Comparison of ENCODE assay signal across 9 cellular contexts in genomic region chr20:41011551-41012067, GRCh38. TPM values are rescaled to one million over a fixed set of nuclear protein-coding genes. Genes with fewer than 3 reads are reported as not detected.
DNase-seq lines count a peak whose midpoint lies in the region; ATAC-seq and TF ChIP-seq lines count a peak whose summit lies in the region.
"Had no signal": no experiment of that assay in that cellular context is flagged by ENCODE, and none has a peak within 500 bp of the region (broad histone marks: within the 10 kb centered on the region; RNA-seq: fewer than 3 reads in every experiment).

No MANE protein-coding gene starts in this region.

- peak overlapping the region; percentile 58 for H4K91ac ChIP-seq in IMR-90 (ENCODE audit: insufficient read depth, low read depth, low read length)

- H3K23ac ChIP-seq in IMR-90 (ENCODE audit: low read depth, low read length) = peak overlapping the region; percentile 61; the same call in 1 of the 2 replicates

- H2AK9ac ChIP-seq in IMR-90 (replicated peaks; ENCODE audit: low read depth, low read length, poor library complexity) = no peak overlapping the region

- no peaks in the 10 kb centered on the region for H3K27me3 ChIP-seq in IMR-90 (ENCODE audit: control insufficient read depth, insufficient read depth, low read length)
- H3K27me3 ChIP-seq in tibial artery = no peaks in the 10 kb centered on the region

- H3K4me3 ChIP-seq in IMR-90 (ENCODE audit: insufficient read depth, low read depth, low read length) (no peak overlapping the region), tibial artery (no peak overlapping the region)

- no peak overlapping the region for H2AFZ ChIP-seq in IMR-90 (replicated peaks; ENCODE audit: low read length, poor library complexity)

- dilution Hi-C loops in IMR-90 (cut with HindIII; ENCODE audit: low sequenced_read_pairs, unreplicated experiment) = no loop called here

- in situ Hi-C loops in IMR-90 (cut with MboI; ENCODE audit: low sequenced_read_pairs) = no loop called here

- peak overlapping the region; percentile 65; the same call in 1 of the 2 replicates for H3K14ac ChIP-seq in IMR-90 (replicated peaks; ENCODE audit: low read depth, low read length)

- H3K36me3 ChIP-seq in IMR-90 (ENCODE audit: control insufficient read depth, insufficient read depth, low read length) (no peaks in the 10 kb centered on the region), tibial artery (no peaks in the 10 kb centered on the region)

- no peak overlapping the region for H4K8ac ChIP-seq in IMR-90 (ENCODE audit: low read depth in 2 of 2, low read length in 2 of 2)

- intact Hi-C loops in IMR-90 (cut with micrococcal nuclease) (loop anchor here (2.0 kb wide), 1 partner anchor 19 kb away; no protein-coding TSS in a partner anchor), tibial artery (cut with DNase I; ENCODE audit: low total_unique reads) (no loop called here)

- TF ChIP-seq RAD21 in IMR-90 (IDR thresholded peaks at IDR 0.05; ENCODE audit: low read length) = no peak

- peak overlapping the region; percentile 33; the same call in 1 of the 2 replicates for H2BK20ac ChIP-seq in IMR-90 (ENCODE audit: low read depth, low read length)

- TF ChIP-seq POLR2A in IMR-90 (IDR thresholded peaks at IDR 0.05; ENCODE audit: low read depth, low read length) = no peak

- peak overlapping the region; percentile 76 for H2AK5ac ChIP-seq in IMR-90 (ENCODE audit: low read depth, low read length)

- 0 out of 2 replicates have a peak overlapping the region, but pooled peaks have one; percentile 6 for H3K18ac ChIP-seq in IMR-90 (ENCODE audit: low read depth, low read length)

- peak overlapping the region; percentile 29 for H2BK5ac ChIP-seq in IMR-90 (ENCODE audit: low read depth, low read length, poor library complexity, severe bottlenecking)

- H3K9me3 ChIP-seq in IMR-90 (ENCODE audit: control insufficient read depth, insufficient read depth, low read length) = no peaks in the 10 kb centered on the region
- H3K9me3 ChIP-seq in tibial artery = no peaks in the 10 kb centered on the region

- 100% methylated on average over 1 of the region's 5 CpGs; no CpG with 5 or more reads in 1 of the 2 experiments for WGBS in IMR-90 (ENCODE audit: extremely low coverage in 2 of 2, insufficient read length in 1 of 2), 2 experiments

- peak; percentile 91 for ATAC-seq in GM18502 (IDR thresholded peaks at IDR 0.05; ENCODE audit: poor library complexity, unreplicated experiment)
- ATAC-seq in GM21529 (IDR thresholded peaks at IDR 0.05; ENCODE audit: unreplicated experiment) = peak; percentile 90
- no peak for ATAC-seq in IMR-90 (ENCODE audit: low read depth)
- peak; percentile 40 for ATAC-seq in esophagus mucosa

- no peak overlapping the region for H3K4me2 ChIP-seq in IMR-90 (ENCODE audit: low read depth, low read length)

- TF ChIP-seq CTCF in IMR-90 (conservative IDR thresholded peaks at IDR 0.05; ENCODE audit: low read depth, low read length) (no peak), tibial artery (IDR thresholded peaks at IDR 0.05) (no peak)

- no peaks in the 10 kb centered on the region for H4K20me1 ChIP-seq in IMR-90 (ENCODE audit: insufficient read depth, low read length)

- no peak overlapping the region for H4K5ac ChIP-seq in IMR-90 (ENCODE audit: low read depth, low read length)

- POLR2A ChIA-PET in IMR-90 (lab: Charles Lee; ENCODE audit: unreplicated experiment) = no interaction called here

- peaks cover 0 to 30% of the 10 kb centered on the region in 2 experiments; a peak in 3 of 4 replicates for H3K79me1 ChIP-seq in IMR-90 (ENCODE audit: low read depth in 1 of 2, low read length in 2 of 2)

- no peak overlapping the region for H3K9ac ChIP-seq in IMR-90 (ENCODE audit: low read depth, low read length)

- peak overlapping the region; percentile 59; the same call in 2 of the 3 replicates for H2BK15ac ChIP-seq in IMR-90 (ENCODE audit: low read depth, low read length)

- peak overlapping the region; percentile 41; the same call in 1 of the 2 replicates for H2BK120ac ChIP-seq in IMR-90 (ENCODE audit: low read depth, low read length)

- peaks cover 10% of the 10 kb centered on the region for H3K4me1 ChIP-seq in IMR-90 (ENCODE audit: control insufficient read depth, insufficient read depth, low read length)
- peaks cover 0 to 10% (median 5%) of the 10 kb centered on the region in 4 donors for H3K4me1 ChIP-seq in tibial artery

- H3K56ac ChIP-seq in IMR-90 (ENCODE audit: extremely low read depth, insufficient read depth, low read length) = no peak overlapping the region

- H3K27ac ChIP-seq in IMR-90 (ENCODE audit: insufficient read depth, low read length) (no peak overlapping the region), tibial artery (no peak overlapping the region), caudate nucleus (ENCODE audit: low read depth, low read length) (no peak overlapping the region)
- H3K27ac ChIP-seq: HL-60 had no signal

- DNase-seq in IMR-90 (no peak), activated gamma-delta T cell (lab: John Stamatoyannopoulos, UW) (no peak), tibial artery (no peak), caudate nucleus (lab: John Stamatoyannopoulos, UW) (no peak)
- DNase-seq in stimulated activated CD4-positive, alpha-beta T cell treated with anti-CD3 and anti-CD28 coated beads, Interleukin-1b, Interleukin-23, amount 100 ng/mL, for 48 hours = no peak

- BruUV-seq in IMR-90 (replicated peaks; lab: Mats Ljungman, UMichigan) = no TSS peak

- H3K4ac ChIP-seq in IMR-90 (ENCODE audit: low read depth, low read length) = peak overlapping the region; percentile 68

- H3K9me1 ChIP-seq in IMR-90 (ENCODE audit: insufficient read depth, low read length) = peaks cover 13% of the 10 kb centered on the region

- CTCF ChIA-PET in IMR-90 (lab: Yijun Ruan, JAX) = no interaction called here

TF ChIP-seq in IMR-90, 13 proteins besides CTCF, POLR2A, EP300 and RAD21:
- TF ChIP-seq ELK1 (IDR thresholded peaks at IDR 0.05; ENCODE audit: borderline replicate concordance, low read depth, low read length) = no peak
- no peak for TF ChIP-seq CEBPB (IDR thresholded peaks at IDR 0.05; ENCODE audit: low read depth, low read length)
- no peak for TF ChIP-seq FOS (IDR thresholded peaks at IDR 0.05; ENCODE audit: low read depth, low read length)
- no peak for TF ChIP-seq BHLHE40 (IDR thresholded peaks at IDR 0.05; ENCODE audit: low read depth, low read length)
- TF ChIP-seq RCOR1 (IDR thresholded peaks at IDR 0.05; ENCODE audit: insufficient replicate concordance, low read length) = no peak

RNA-seq across cellular contexts. Expression of gene TOP1, which starts 17.0 kb away (rescaled TPM):
- total RNA-seq in IMR-90 (2012; rRNA removed) = 14.0 and 20.8 TPM in 2 replicates
- polyA plus RNA-seq in IMR-90 (2012; rRNA removed) = 14.7 and 21.5 TPM in 2 replicates
- 3.9 and 6.4 TPM in 2 replicates for polyA plus RNA-seq in IMR-90 (2012; cell fraction: cytosol; rRNA removed)
- 3.2 and 18.6 TPM in 2 replicates for polyA plus RNA-seq in IMR-90 (2012; cell fraction: nucleus; rRNA removed; ENCODE audit: low replicate concordance)
- total RNA-seq in esophagus mucosa = 36.6 TPM
